ENCODE assay signal across 17 cellular contexts in genomic region chr1:234989479-234990327, GRCh38.
A peak's percentile ranks its signal among the peaks of the same experiment; 100 is the strongest.
DNase-seq lines count a peak whose midpoint lies in the region; ATAC-seq, FAIRE-seq and TF ChIP-seq lines count a peak whose summit lies in the region.
"Had no signal": no experiment of that assay in that cellular context is flagged by ENCODE, and none has a peak within 500 bp of the region (broad histone marks: within the 10 kb centered on the region; RNA-seq: fewer than 3 reads in every experiment).

No MANE protein-coding gene starts in this region.

- no peaks in the 10 kb centered on the region for H3K27me3 Mint-ChIP-seq in astrocyte (ENCODE audit: low read depth, unreplicated experiment)

- no peaks in the 10 kb centered on the region for H3K36me3 ChIP-seq in astrocyte (ENCODE audit: insufficient read depth, low read length)
- H3K36me3 ChIP-seq in neuronal stem cell (replicated peaks in 1 of 2; ENCODE audit: control insufficient read depth in 2 of 2, insufficient read depth in 2 of 2, low read length in 2 of 2): no peaks in the 10 kb centered on the region
- H3K36me3 ChIP-seq in vagina: no peaks in the 10 kb centered on the region
- H3K36me3 ChIP-seq: adrenal gland, BLaER1, lower lobe of right lung, ovary had no signal

- H3K23ac ChIP-seq in neuronal stem cell (ENCODE audit: low read depth, low read length, poor library complexity): no peak overlapping the region

- no peak for ATAC-seq in HG02763 (IDR thresholded peaks at IDR 0.05; ENCODE audit: unreplicated experiment)
- ATAC-seq: lower lobe of right lung had no signal

- H3K27ac ChIP-seq in astrocyte (ENCODE audit: low read depth, low read length) (peak overlapping the region; percentile 43), neuronal stem cell (replicated peaks; ENCODE audit: low read length) (peak overlapping the region; percentile 24), vagina (peak overlapping the region; percentile 60)
- H3K27ac ChIP-seq: BLaER1, lower lobe of right lung, ovary had no signal

- no peak for FAIRE-seq in astrocyte (lab: Jason Lieb, UNC)
- FAIRE-seq: GM12878 had no signal

- H2AFZ ChIP-seq in astrocyte (ENCODE audit: low read depth, low read length): no peak overlapping the region
- H2AFZ ChIP-seq in neuronal stem cell (ENCODE audit: low read length): no peak overlapping the region

- peaks cover 2% of the 10 kb centered on the region for H3K9me3 Mint-ChIP-seq in astrocyte (ENCODE audit: unreplicated experiment)

- no peak for TF ChIP-seq CTCF in astrocyte (IDR thresholded peaks at IDR 0.05; ENCODE audit: insufficient read depth, low read depth, low read length)
- no peak for TF ChIP-seq CTCF in vagina (IDR thresholded peaks at IDR 0.05)

- H3K9me3 ChIP-seq in astrocyte (ENCODE audit: insufficient read depth, low read depth, low read length) (no peaks in the 10 kb centered on the region), neuronal stem cell (replicated peaks in 1 of 2; ENCODE audit: control insufficient read depth in 2 of 2, insufficient read depth in 1 of 2, low read depth in 1 of 2, low read length in 2 of 2) (no peaks in the 10 kb centered on the region), vagina (no peaks in the 10 kb centered on the region)
- H3K9me3 ChIP-seq: adrenal gland, BLaER1, lower lobe of right lung, ovary had no signal

- H2BK12ac ChIP-seq in neuronal stem cell (ENCODE audit: low read length): peak overlapping the region; percentile 16

- H2BK120ac ChIP-seq in neuronal stem cell (ENCODE audit: low read depth, low read length): no peak overlapping the region

- no CpG with 5 or more reads among the region's 15 CpGs for WGBS in neuronal stem cell (ENCODE audit: extremely low coverage in 2 of 2, insufficient read length in 2 of 2, insufficient replicate concordance in 1 of 2), 2 donors

- no peaks in the 10 kb centered on the region for H3K36me3 Mint-ChIP-seq in astrocyte (ENCODE audit: low read depth, unreplicated experiment)

- H4K20me1 ChIP-seq in astrocyte (ENCODE audit: insufficient read depth, low read length): no peaks in the 10 kb centered on the region
- H4K20me1 ChIP-seq: BLaER1 had no signal

- no peaks in the 10 kb centered on the region for H3K79me2 ChIP-seq in astrocyte (ENCODE audit: insufficient read depth, low read length)

- in situ Hi-C loops in G401 (cut with HindIII; ENCODE audit: low sequenced_read_pairs): no loop called here

- no peak overlapping the region for H3K4me3 Mint-ChIP-seq in astrocyte (ENCODE audit: unreplicated experiment)

- H3K4me1 Mint-ChIP-seq in astrocyte (ENCODE audit: low read depth, unreplicated experiment): peaks cover 22% of the 10 kb centered on the region

- no peak overlapping the region for H2BK5ac ChIP-seq in neuronal stem cell (ENCODE audit: low read length)

- peak overlapping the region; percentile 13 for H2AK5ac ChIP-seq in neuronal stem cell (ENCODE audit: low read depth, low read length)

- H3K27me3 ChIP-seq in astrocyte (ENCODE audit: insufficient read depth, low read length): no peaks in the 10 kb centered on the region
- no peaks in the 10 kb centered on the region for H3K27me3 ChIP-seq in neuronal stem cell (ENCODE audit: control insufficient read depth in 3 of 3, insufficient read depth in 3 of 3, low read depth in 1 of 3, low read length in 3 of 3)
- H3K27me3 ChIP-seq in vagina: no peaks in the 10 kb centered on the region
- H3K27me3 ChIP-seq: adrenal gland, BLaER1, ovary had no signal

- H4K91ac ChIP-seq in neuronal stem cell (ENCODE audit: low read depth, low read length, poor library complexity): no peak overlapping the region

- peak overlapping the region; percentile 60 for H3K18ac ChIP-seq in neuronal stem cell (ENCODE audit: low read length)

- H3K79me1 ChIP-seq in neuronal stem cell (ENCODE audit: low read depth, low read length): no peaks in the 10 kb centered on the region

- no peak overlapping the region for H3K4me2 ChIP-seq in astrocyte (ENCODE audit: low read length)
- H3K4me2 ChIP-seq in neuronal stem cell (ENCODE audit: insufficient read depth, low read length, poor library complexity, severe bottlenecking): no peak overlapping the region
- H3K4me2 ChIP-seq: BLaER1 had no signal

- H2BK15ac ChIP-seq in neuronal stem cell (ENCODE audit: low read length): no peak overlapping the region

- H3K14ac ChIP-seq in neuronal stem cell (ENCODE audit: low read length): no peak overlapping the region

- intact Hi-C loops in vagina (cut with DNase I): loop anchor here (10.0 kb wide), 1 partner anchor 455 kb away; no protein-coding TSS in a partner anchor

- peak overlapping the region; percentile 16 for H3K27ac Mint-ChIP-seq in astrocyte (ENCODE audit: unreplicated experiment)

- TF ChIP-seq POLR2A in vagina (IDR thresholded peaks at IDR 0.05): no peak

- DNase-seq in stimulated activated CD4-positive, alpha-beta T cell treated with anti-CD3 and anti-CD28 coated beads, Interleukin-1b, Interleukin-23, amount 100 ng/mL, for 48 hours: peak; percentile 49
- no peak for DNase-seq in stimulated activated CD4-positive, alpha-beta T cell treated with anti-CD3 and anti-CD28 coated beads, Interleukin-4, amount 100 ng/mL, for 4 hours
- no peak for DNase-seq in astrocyte (ENCODE audit: low read depth)
- no peak for DNase-seq in neuronal stem cell (ENCODE audit: low spot score)
- no peak for DNase-seq in vagina (ENCODE audit: extremely low spot score in 2 of 2)
- DNase-seq in NCI-H2107 (lab: John Stamatoyannopoulos, UW): no peak
- no peak for DNase-seq in G401 (ENCODE audit: low spot score)
- DNase-seq: cortex of kidney, KBM-7, lower lobe of right lung, NCI-H1436 treated with DMSO at 0.1 percent for 48 hours, NCI-H524, ovary had no signal

- H3K4me1 ChIP-seq in astrocyte (ENCODE audit: insufficient read depth, low read length) (peaks cover 26% of the 10 kb centered on the region), neuronal stem cell (ENCODE audit: control insufficient read depth in 2 of 2, insufficient read depth in 1 of 2, low read depth in 1 of 2, low read length in 2 of 2) (peaks cover 18 to 22% of the 10 kb centered on the region in 2 donors), vagina (peaks cover 47% of the 10 kb centered on the region)

- H3K4me3 ChIP-seq in astrocyte (ENCODE audit: insufficient read depth, low read depth, low read length) (no peak overlapping the region), neuronal stem cell (ENCODE audit: low read length in 2 of 2) (no peak overlapping the region), vagina (no peak overlapping the region)
- H3K4me3 ChIP-seq: adrenal gland, BLaER1, GM12878, lower lobe of right lung, ovary had no signal

- H3K9ac ChIP-seq in astrocyte (ENCODE audit: low read length) (no peak overlapping the region), neuronal stem cell (ENCODE audit: low read depth, low read length, poor library complexity) (no peak overlapping the region)
- H3K9ac ChIP-seq: BLaER1 had no signal

- no peak overlapping the region for H3K4ac ChIP-seq in neuronal stem cell (ENCODE audit: low read length)

- no peak overlapping the region for H4K8ac ChIP-seq in neuronal stem cell (ENCODE audit: low read depth, low read length)
